ENCODE assay signal across 9 cellular contexts in the genomic region with DNA sequence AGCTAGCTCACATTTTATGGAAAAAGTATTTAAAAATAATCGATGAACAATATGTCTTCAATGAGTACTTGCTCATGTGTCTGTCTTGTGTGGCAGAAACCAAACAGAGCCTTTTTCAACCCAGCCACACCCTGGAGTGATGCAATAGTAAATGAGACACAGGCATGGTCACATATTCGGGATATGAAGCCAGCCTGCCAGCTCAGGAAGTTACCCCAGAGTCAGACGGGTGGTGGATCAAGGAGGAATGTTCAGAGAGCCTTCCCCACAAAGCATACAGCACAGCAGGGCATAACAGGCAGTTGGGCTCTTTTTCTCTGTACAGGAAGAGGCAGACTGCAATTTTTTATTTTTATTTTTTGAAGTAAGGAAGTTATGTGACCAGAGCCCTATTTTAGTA. TPM values are rescaled to one million over a fixed set of nuclear protein-coding genes. Genes with fewer than 3 reads are reported as not detected.
A peak's percentile ranks its signal among the peaks of the same experiment; 100 is the strongest.
DNase-seq lines count a peak whose midpoint lies in the region; ATAC-seq and FAIRE-seq lines count a peak whose summit lies in the region.
"Had no signal": no experiment of that assay in that cellular context is flagged by ENCODE, and none has a peak within 500 bp of the region (broad histone marks: within the 10 kb centered on the region; RNA-seq: fewer than 3 reads in every experiment).

No MANE protein-coding gene starts in this region.

- CTCF ChIA-PET in activated CD8-positive, alpha-beta T cell treated with anti-CD3 and anti-CD28 coated beads, Interleukin-2, amount 10 ng/mL, durations not matched to agents 7 days and 5 days (lab: Charles Lee), result interaction anchor here (1.5 to 3.7 kb wide), 3 partner anchors 13 to 618 kb away, joined by 4 to 11 read pairs (median 5); no protein-coding TSS in a partner anchor

- ATAC-seq in activated CD8-positive, alpha-beta T cell treated with anti-CD3 and anti-CD28 coated beads, Interleukin-2, amount 10 ng/mL, durations not matched to agents 7 days and 5 days, result no peak
- ATAC-seq in HG03457 (IDR thresholded peaks at IDR 0.05; ENCODE audit: unreplicated experiment), result no peak

- peaks cover 6% of the 10 kb centered on the region for H3K27me3 Mint-ChIP-seq in activated CD8-positive, alpha-beta T cell treated with anti-CD3 and anti-CD28 coated beads, Interleukin-2, amount 10 ng/mL, durations not matched to agents 7 days and 5 days (ENCODE audit: low read depth)

- DNase-seq in ELF-1 (ENCODE audit: low read depth, low spot score) (peak; percentile 11), RCC 7860 (ENCODE audit: low spot score) (peak; percentile 30), fibroblast of gingiva (ENCODE audit: low read depth) (peak; percentile 89), renal cortical epithelial cell (ENCODE audit: low read depth) (peak; percentile 76), cerebellar nuclear complex (lab: John Stamatoyannopoulos, UW) (no peak)
- DNase-seq in activated CD8-positive, alpha-beta T cell treated with anti-CD3 and anti-CD28 coated beads, Interleukin-2, amount 10 ng/mL, durations not matched to agents 7 days and 5 days, result no peak
- no peak for DNase-seq in effector memory CD4-positive, alpha-beta T cell
- DNase-seq: NCI-H524 had no signal

- no peaks in the 10 kb centered on the region for H3K9me3 ChIP-seq in effector memory CD4-positive, alpha-beta T cell (ENCODE audit: control insufficient read depth, low read length)

- no peaks in the 10 kb centered on the region for H3K27me3 ChIP-seq in effector memory CD4-positive, alpha-beta T cell (replicated peaks; ENCODE audit: control insufficient read depth, insufficient read depth, low read length, poor library complexity, severe bottlenecking)

- no peaks in the 10 kb centered on the region for H3K36me3 ChIP-seq in effector memory CD4-positive, alpha-beta T cell (ENCODE audit: control insufficient read depth, insufficient read depth, low read length)

- H3K27ac ChIP-seq in effector memory CD4-positive, alpha-beta T cell (ENCODE audit: insufficient read depth, low read length, poor library complexity, severe bottlenecking), result no peak overlapping the region

- H3K36me3 Mint-ChIP-seq in activated CD8-positive, alpha-beta T cell treated with anti-CD3 and anti-CD28 coated beads, Interleukin-2, amount 10 ng/mL, durations not matched to agents 7 days and 5 days (ENCODE audit: low read depth), result no peaks in the 10 kb centered on the region

- no peak overlapping the region for H3K4me3 Mint-ChIP-seq in activated CD8-positive, alpha-beta T cell treated with anti-CD3 and anti-CD28 coated beads, Interleukin-2, amount 10 ng/mL, durations not matched to agents 7 days and 5 days

- no peak overlapping the region for H3K27ac Mint-ChIP-seq in activated CD8-positive, alpha-beta T cell treated with anti-CD3 and anti-CD28 coated beads, Interleukin-2, amount 10 ng/mL, durations not matched to agents 7 days and 5 days

- no peak overlapping the region for H3K4me3 ChIP-seq in effector memory CD4-positive, alpha-beta T cell (ENCODE audit: insufficient read depth, low read depth, low read length, poor library complexity, severe bottlenecking)

- POLR2A ChIA-PET in activated CD8-positive, alpha-beta T cell treated with anti-CD3 and anti-CD28 coated beads, Interleukin-2, amount 10 ng/mL, durations not matched to agents 7 days and 5 days (lab: Charles Lee), result no interaction called here

- H3K4me1 ChIP-seq in effector memory CD4-positive, alpha-beta T cell (ENCODE audit: control insufficient read depth, insufficient read depth, low read length, poor library complexity, severe bottlenecking), result no peaks in the 10 kb centered on the region

- FAIRE-seq in RCC 7860 (lab: Jason Lieb, UNC), result no peak

- H3K4me1 Mint-ChIP-seq in activated CD8-positive, alpha-beta T cell treated with anti-CD3 and anti-CD28 coated beads, Interleukin-2, amount 10 ng/mL, durations not matched to agents 7 days and 5 days (ENCODE audit: low read depth), result peaks cover 3% of the 10 kb centered on the region

- H3K9me3 Mint-ChIP-seq in activated CD8-positive, alpha-beta T cell treated with anti-CD3 and anti-CD28 coated beads, Interleukin-2, amount 10 ng/mL, durations not matched to agents 7 days and 5 days (ENCODE audit: insufficient read depth), result no peaks in the 10 kb centered on the region

RNA-seq across cellular contexts. Expression of a gene that starts 27.3 kb away (rescaled TPM):
- total RNA-seq in renal cortical epithelial cell, result 28.3 and 37.0 TPM in 2 replicates
- total RNA-seq in activated CD8-positive, alpha-beta T cell treated with anti-CD3 and anti-CD28 coated beads, Interleukin-2, amount 10 ng/mL, durations not matched to agents 7 days and 5 days, result not detected

Comparison
In these comparisons a context has a peak if more than half of its experiments do, and no peak if none do; other contexts are left out.
1. DNase-seq: peak in ELF-1 (single experiment), RCC 7860 (single experiment), fibroblast of gingiva (single experiment) and renal cortical epithelial cell (single experiment); none in activated CD8-positive, alpha-beta T cell treated with anti-CD3 and anti-CD28 coated beads, Interleukin-2, amount 10 ng/mL, durations not matched to agents 7 days and 5 days (single experiment), cerebellar nuclear complex (0 of 2) and effector memory CD4-positive, alpha-beta T cell (0 of 3).
2. RNA of a gene that starts 27.3 kb away (total RNA-seq): 28.3 to 37.0 TPM in renal cortical epithelial cell; not detected in activated CD8-positive, alpha-beta T cell treated with anti-CD3 and anti-CD28 coated beads, Interleukin-2, amount 10 ng/mL, durations not matched to agents 7 days and 5 days; every median in the first group is over 10 times any median in the second.